In genomic region chr12:32116897-32117296, GRCh38 we compare ENCODE assay signal across 19 cellular contexts. TPM values are rescaled to one million over a fixed set of nuclear protein-coding genes. Genes with fewer than 3 reads are reported as not detected.
DNase-seq lines count a peak whose midpoint lies in the region; ATAC-seq and TF ChIP-seq lines count a peak whose summit lies in the region.
"Had no signal": no experiment of that assay in that cellular context is flagged by ENCODE, and none has a peak within 500 bp of the region (broad histone marks: within the 10 kb centered on the region; RNA-seq: fewer than 3 reads in every experiment).

No MANE protein-coding gene starts in this region.

- no peak overlapping the region for H3K4me3 ChIP-seq in SK-N-SH (ENCODE audit: low read depth in 2 of 2, low read length in 1 of 2)
- H3K4me3 ChIP-seq in fibroblast of lung (replicated peaks in 1 of 4; ENCODE audit: control extremely low read depth in 1 of 4, insufficient read depth in 1 of 4, low read depth in 3 of 4, low read length in 4 of 4) = no peak overlapping the region
- H3K4me3 ChIP-seq in skeletal muscle satellite cell (ENCODE audit: low read length) = no peak overlapping the region
- H3K4me3 ChIP-seq: lower lobe of right lung, thyroid gland had no signal

- H3K4me2 ChIP-seq in SK-N-SH (peak overlapping the region; percentile 13; the same call in 1 of the 2 replicates), fibroblast of lung (ENCODE audit: extremely low read depth, insufficient read depth, low read length) (peak overlapping the region; percentile 7), skeletal muscle satellite cell (ENCODE audit: low read length) (peak overlapping the region; percentile 49)

- H3K9ac ChIP-seq in SK-N-SH (peak overlapping the region; percentile 15; the same call in 1 of the 2 replicates), fibroblast of lung (ENCODE audit: insufficient read depth, low read length) (no peak overlapping the region), skeletal muscle satellite cell (ENCODE audit: low read depth, low read length) (peak overlapping the region; percentile 22)

- peaks cover 34% of the 10 kb centered on the region for H3F3A ChIP-seq in SK-N-SH (replicated peaks; ENCODE audit: insufficient read depth)

- H3K27ac Mint-ChIP-seq in CD4-positive, alpha-beta T cell = no peak overlapping the region
- H3K27ac Mint-ChIP-seq: activated naive CD4-positive, alpha-beta T cell treated with anti-CD3 and anti-CD28 coated beads, Interleukin-2, amount 10 ng/mL, durations not matched to agents 7 days and 5 days; CD8-positive, alpha-beta T cell had no signal

- no peaks in the 10 kb centered on the region for H3K9me3 Mint-ChIP-seq in CD4-positive, alpha-beta T cell
- H3K9me3 Mint-ChIP-seq: activated naive CD4-positive, alpha-beta T cell treated with anti-CD3 and anti-CD28 coated beads, Interleukin-2, amount 10 ng/mL, durations not matched to agents 7 days and 5 days; CD8-positive, alpha-beta T cell had no signal

- H3K27me3 Mint-ChIP-seq in CD4-positive, alpha-beta T cell = no peaks in the 10 kb centered on the region
- H3K27me3 Mint-ChIP-seq: activated naive CD4-positive, alpha-beta T cell treated with anti-CD3 and anti-CD28 coated beads, Interleukin-2, amount 10 ng/mL, durations not matched to agents 7 days and 5 days had no signal

- H3K4me1 ChIP-seq in SK-N-SH (ENCODE audit: control insufficient read depth in 1 of 2, insufficient read depth in 2 of 2, low read depth in 1 of 2, low read length in 1 of 2) (peaks cover 9 to 34% of the 10 kb centered on the region in 2 experiments), fibroblast of lung (ENCODE audit: control insufficient read depth, extremely low read depth, insufficient read depth, low read length) (peaks cover 17% of the 10 kb centered on the region), skeletal muscle satellite cell (ENCODE audit: control insufficient read depth, insufficient read depth, low read length) (peaks cover 34% of the 10 kb centered on the region)

- H3K4me3 Mint-ChIP-seq in CD4-positive, alpha-beta T cell = no peak overlapping the region
- H3K4me3 Mint-ChIP-seq: activated naive CD4-positive, alpha-beta T cell treated with anti-CD3 and anti-CD28 coated beads, Interleukin-2, amount 10 ng/mL, durations not matched to agents 7 days and 5 days; CD8-positive, alpha-beta T cell; neural crest cell had no signal

- CTCF ChIA-PET in SK-N-SH (lab: Yijun Ruan, JAX) = no interaction called here
- CTCF ChIA-PET in CD4-positive, alpha-beta T cell (lab: Charles Lee) = no interaction called here

- peaks cover 17% of the 10 kb centered on the region for H3K36me3 Mint-ChIP-seq in CD4-positive, alpha-beta T cell (ENCODE audit: low read depth)

- POLR2A ChIA-PET in SK-N-SH (lab: Yijun Ruan, JAX) = no interaction called here
- POLR2A ChIA-PET in CD4-positive, alpha-beta T cell (lab: Charles Lee) = no interaction called here

- H3K4me1 Mint-ChIP-seq in CD4-positive, alpha-beta T cell (ENCODE audit: low read depth) = peaks cover 26% of the 10 kb centered on the region

- intact Hi-C loops in CD4-positive, alpha-beta T cell (cut with DNase I, micrococcal nuclease) = no loop called here

- no peaks in the 10 kb centered on the region for H3K9me2 ChIP-seq in SK-N-SH

- H3K9me3 ChIP-seq in SK-N-SH (no peaks in the 10 kb centered on the region), fibroblast of lung (ENCODE audit: control insufficient read depth, insufficient read depth, low read depth, low read length) (no peaks in the 10 kb centered on the region), skeletal muscle satellite cell (replicated peaks; ENCODE audit: low read length) (no peaks in the 10 kb centered on the region)
- H3K9me3 ChIP-seq in CD4-positive, alpha-beta T cell (ENCODE audit: control insufficient read depth, low read length) = no peaks in the 10 kb centered on the region
- H3K9me3 ChIP-seq: lower lobe of right lung, thyroid gland had no signal

- DNase-seq in HCEC 1CT = peak; percentile 70
- DNase-seq in SK-N-SH = no peak
- DNase-seq in fibroblast of lung (ENCODE audit: low read depth in 2 of 2) = peak; percentile 50 to 80
- no peak for DNase-seq in SW480 (ENCODE audit: low spot score)
- no peak for DNase-seq in CD4-positive, alpha-beta T cell
- DNase-seq: activated CD4-positive, CD25-positive, alpha-beta regulatory T cell treated with anti-CD3 and anti-CD28 coated beads, Interleukin-2, amount 50 U/mL, for 72 hours; activated CD8-positive, alpha-beta memory T cell treated with anti-CD3 and anti-CD28 coated beads, Interleukin-2, amount 50 U/mL, for 48 hours; activated naive CD4-positive, alpha-beta T cell treated with anti-CD3 and anti-CD28 coated beads, Interleukin-2, amount 10 ng/mL, durations not matched to agents 7 days and 5 days; CD8-positive, alpha-beta T cell; central memory CD4-positive, alpha-beta T cell; KG1; lower lobe of right lung; NCI-H1436; right cardiac atrium; thyroid gland had no signal

- H2AFZ ChIP-seq in SK-N-SH (ENCODE audit: low read depth) (no peak overlapping the region), fibroblast of lung (ENCODE audit: low read length) (no peak overlapping the region)

- H3K79me2 ChIP-seq in SK-N-SH (ENCODE audit: insufficient read depth) (peaks cover 77% of the 10 kb centered on the region), fibroblast of lung (ENCODE audit: control insufficient read depth, insufficient read depth, low read length) (peaks cover 37% of the 10 kb centered on the region)

- ATAC-seq in HG03354 (IDR thresholded peaks at IDR 0.05; ENCODE audit: poor library complexity, severe bottlenecking, unreplicated experiment) (no peak), HG02852 (IDR thresholded peaks at IDR 0.05; ENCODE audit: unreplicated experiment) (no peak)
- no peak for ATAC-seq in CD4-positive, alpha-beta T cell (ENCODE audit: poor library complexity)
- ATAC-seq: CD8-positive, alpha-beta T cell; lower lobe of right lung; right cardiac atrium had no signal

- peak overlapping the region; percentile 20 to 91; a peak in 3 of 4 replicates for H3K27ac ChIP-seq in SK-N-SH (ENCODE audit: low read depth in 2 of 2, low read length in 1 of 2)
- H3K27ac ChIP-seq in fibroblast of lung (ENCODE audit: insufficient read depth, low read length) = peak overlapping the region; percentile 54
- H3K27ac ChIP-seq in CD4-positive, alpha-beta T cell (ENCODE audit: low read depth, low read length) = no peak overlapping the region
- H3K27ac ChIP-seq: lower lobe of right lung had no signal

- no peak for TF ChIP-seq RAD21 in SK-N-SH (IDR thresholded peaks at IDR 0.05; ENCODE audit: low read length)

- TF ChIP-seq CTCF in SK-N-SH (IDR thresholded peaks at IDR 0.05) (no peak), fibroblast of lung (conservative IDR thresholded peaks at IDR 0.05 in 1 of 2, IDR thresholded peaks at IDR 0.05 in 1 of 2; ENCODE audit: low read depth in 1 of 2, low read length in 2 of 2) (no peak)
- no peak for TF ChIP-seq CTCF in CD4-positive, alpha-beta T cell (IDR thresholded peaks at IDR 0.05)

- peaks cover 4 to 19% of the 10 kb centered on the region in 2 experiments for H3K36me3 ChIP-seq in SK-N-SH (replicated peaks in 1 of 2; ENCODE audit: control insufficient read depth in 1 of 2, insufficient read depth in 2 of 2, low read length in 1 of 2)
- H3K36me3 ChIP-seq in fibroblast of lung (ENCODE audit: control insufficient read depth, insufficient read depth, low read length) = no peaks in the 10 kb centered on the region
- H3K36me3 ChIP-seq in skeletal muscle satellite cell (ENCODE audit: insufficient read depth, low read length) = peaks cover 14% of the 10 kb centered on the region
- H3K36me3 ChIP-seq: lower lobe of right lung, thyroid gland had no signal

- peak in 1 of 2 experiments; percentile 44; a peak in 1 of 4 replicates for TF ChIP-seq EP300 in SK-N-SH (IDR thresholded peaks at IDR 0.05; ENCODE audit: borderline replicate concordance in 1 of 2, low read depth in 1 of 2, low read length in 1 of 2)

- H3K27me3 ChIP-seq in SK-N-SH (ENCODE audit: insufficient read depth) (no peaks in the 10 kb centered on the region), fibroblast of lung (ENCODE audit: control insufficient read depth, insufficient read depth, low read length) (no peaks in the 10 kb centered on the region), skeletal muscle satellite cell (ENCODE audit: control insufficient read depth, insufficient read depth, low read length) (no peaks in the 10 kb centered on the region)
- no peaks in the 10 kb centered on the region for H3K27me3 ChIP-seq in CD4-positive, alpha-beta T cell (ENCODE audit: control insufficient read depth, insufficient read depth, low read length)
- H3K27me3 ChIP-seq: thyroid gland had no signal

- 16% methylated on average over 3 of the region's 3 CpGs for WGBS in SK-N-SH (ENCODE audit: low lambda C conversion rate)

- H4K20me1 ChIP-seq in SK-N-SH (ENCODE audit: insufficient read depth) = no peaks in the 10 kb centered on the region
- no peaks in the 10 kb centered on the region for H4K20me1 ChIP-seq in fibroblast of lung (ENCODE audit: control insufficient read depth, extremely low read depth, insufficient read depth, low read length)

TF ChIP-seq in SK-N-SH, 30 proteins besides CTCF, POLR2A, EP300 and RAD21 (continues in another document):
- TF ChIP-seq RCOR1 (IDR thresholded peaks at IDR 0.05; ENCODE audit: low read length) = no peak
- peak; percentile 59; the same call in 1 of the 2 replicates for TF ChIP-seq NFIC (IDR thresholded peaks at IDR 0.05; ENCODE audit: borderline replicate concordance)
- TF ChIP-seq TCF12 (IDR thresholded peaks at IDR 0.05) = peak; percentile 57; the same call in 1 of the 2 replicates
- peak; percentile 94 for TF ChIP-seq PBX3 (IDR thresholded peaks at IDR 0.05)
- no peak for TF ChIP-seq ELF1 (IDR thresholded peaks at IDR 0.05)
- TF ChIP-seq RXRA (IDR thresholded peaks at IDR 0.05; ENCODE audit: borderline replicate concordance, low read depth) = 0 out of 2 replicates have a peak, but pooled peaks have one; percentile 26
- no peak for TF ChIP-seq SMC3 (IDR thresholded peaks at IDR 0.05; ENCODE audit: low read depth, low read length)

RNA-seq across cellular contexts. Expression of gene BICD1, which starts 10.2 kb away (rescaled TPM):
- polyA plus RNA-seq in SK-N-SH (2012; rRNA removed) (12.1 and 13.2 TPM in 2 replicates), fibroblast of lung (11.1 and 17.6 TPM in 2 replicates)
- 11.8 and 12.8 TPM in 2 replicates for polyA plus RNA-seq in SK-N-SH (2012; cell fraction: cytosol; rRNA removed)
- 37.6 and 42.3 TPM in 2 replicates for polyA plus RNA-seq in SK-N-SH (2012; cell fraction: nucleus; rRNA removed)
- total RNA-seq in fibroblast of lung = 10.0 and 12.4 TPM in 2 replicates
- 13.6 and 18.3 TPM in 2 replicates for polyA plus RNA-seq in fibroblast of lung (2012)
- polyA minus RNA-seq in fibroblast of lung (ENCODE audit: low replicate concordance) = 9.7 and 11.7 TPM in 2 replicates
- total RNA-seq in skeletal muscle satellite cell (2012; rRNA removed) = 14.7 and 15.5 TPM in 2 replicates
- total RNA-seq in CD4-positive, alpha-beta T cell = 10 to 100 TPM; 13.5 to 14.3 TPM

Comparison
In these comparisons a context has a peak if more than half of its experiments do, and no peak if none do; other contexts are left out.
1. DNase-seq: peak in HCEC 1CT (single experiment) and fibroblast of lung (2 of 2); none in SK-N-SH (single experiment), SW480 (single experiment) and CD4-positive, alpha-beta T cell (0 of 10).
2. Peak in every context shown above with its lines, with median percentiles within 50 percentile points of each other: H3K4me2 ChIP-seq.